Comparison of ENCODE assay signal across 30 cellular contexts in the genomic region with DNA sequence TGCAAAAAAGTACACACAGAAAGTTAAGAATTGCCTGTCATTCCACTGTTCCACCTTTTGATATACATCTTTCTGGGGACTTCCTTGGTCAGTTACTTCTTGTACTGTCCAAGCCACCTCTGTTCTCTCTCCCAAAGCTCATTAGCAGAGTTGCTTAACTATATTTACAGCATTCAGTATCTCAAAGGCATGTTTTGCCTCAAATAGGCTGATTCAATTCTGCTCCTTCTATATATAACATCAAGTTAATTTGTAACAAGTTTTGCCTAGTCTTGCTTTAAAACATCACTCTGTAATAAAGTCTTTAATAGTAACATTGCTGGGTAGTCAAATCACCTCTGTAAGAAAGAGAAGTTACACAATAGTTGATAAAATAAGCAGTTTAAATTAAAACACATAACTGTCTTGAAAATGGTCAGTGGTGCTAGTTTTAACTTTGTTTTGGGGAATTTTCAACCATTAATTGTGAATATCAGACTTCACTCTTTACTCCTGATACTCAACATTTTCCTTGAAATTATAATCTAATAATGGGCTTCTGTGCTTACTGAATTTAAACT. TPM values are rescaled to one million over a fixed set of nuclear protein-coding genes. Genes with fewer than 3 reads are reported as not detected.
DNase-seq lines count a peak whose midpoint lies in the region; ATAC-seq and TF ChIP-seq lines count a peak whose summit lies in the region.
"Had no signal": no experiment of that assay in that cellular context is flagged by ENCODE, and none has a peak within 500 bp of the region (broad histone marks: within the 10 kb centered on the region; RNA-seq: fewer than 3 reads in every experiment).

No MANE protein-coding gene starts in this region.

- H3K4me3 ChIP-seq in left ventricle myocardium inferior (no peak overlapping the region), trophoblast cell (ENCODE audit: low read depth, low read length) (no peak overlapping the region)
- H3K4me3 ChIP-seq: ascending aorta, BLaER1, cardiac muscle cell, coronary artery, gastrocnemius medialis, prostate gland, suprapubic skin had no signal

- H3K27ac ChIP-seq in left ventricle myocardium inferior (replicated peaks): no peak overlapping the region
- no peak overlapping the region for H3K27ac ChIP-seq in trophoblast cell (ENCODE audit: low read depth, low read length)
- H3K27ac ChIP-seq: ascending aorta, BLaER1, cardiac muscle cell, coronary artery, gastrocnemius medialis, KMS-11, prostate gland, RWPE1, suprapubic skin had no signal

- no peaks in the 10 kb centered on the region for H3K79me2 ChIP-seq in trophoblast cell (ENCODE audit: control insufficient read depth, insufficient read depth, low read length, poor library complexity)

- no peak overlapping the region for H2BK120ac ChIP-seq in trophoblast cell (ENCODE audit: insufficient read depth, low read length, poor library complexity)

- H3K18ac ChIP-seq in trophoblast cell (ENCODE audit: low read length): no peak overlapping the region

- no peak overlapping the region for H4K91ac ChIP-seq in trophoblast cell (ENCODE audit: low read depth, low read length)

- no peak overlapping the region for H4K8ac ChIP-seq in trophoblast cell (ENCODE audit: low read depth, low read length)

- H3K23ac ChIP-seq in trophoblast cell (ENCODE audit: low read length): no peak overlapping the region

- H3K27me3 ChIP-seq in left ventricle myocardium inferior (ENCODE audit: low read depth) (no peaks in the 10 kb centered on the region), trophoblast cell (ENCODE audit: insufficient read depth, low read length) (no peaks in the 10 kb centered on the region)
- H3K27me3 ChIP-seq: ascending aorta, BLaER1, cardiac muscle cell, gastrocnemius medialis, suprapubic skin had no signal

- H4K12ac ChIP-seq in trophoblast cell (ENCODE audit: low read depth, low read length): no peak overlapping the region

- H3K9me3 ChIP-seq in left ventricle myocardium inferior (replicated peaks) (no peaks in the 10 kb centered on the region), trophoblast cell (ENCODE audit: insufficient read depth, low read depth, low read length) (no peaks in the 10 kb centered on the region)
- H3K9me3 ChIP-seq: ascending aorta, gastrocnemius medialis, prostate gland, suprapubic skin had no signal

- no peak overlapping the region for H3K9ac ChIP-seq in trophoblast cell (ENCODE audit: low read length)
- H3K9ac ChIP-seq: BLaER1, KMS-11 had no signal

- no peak overlapping the region for H3K4ac ChIP-seq in trophoblast cell (ENCODE audit: low read depth, low read length)

- no peak for TF ChIP-seq CTCF in left ventricle myocardium inferior (IDR thresholded peaks at IDR 0.05; ENCODE audit: borderline replicate concordance)

- no peak overlapping the region for H2AFZ ChIP-seq in trophoblast cell (ENCODE audit: insufficient read depth, low read length, poor library complexity)

- no peak overlapping the region for H2AK5ac ChIP-seq in trophoblast cell (ENCODE audit: low read length)

- no peak overlapping the region for H2BK12ac ChIP-seq in trophoblast cell (ENCODE audit: low read length)

- no peaks in the 10 kb centered on the region for H3K36me3 ChIP-seq in left ventricle myocardium inferior
- H3K36me3 ChIP-seq in trophoblast cell (ENCODE audit: control insufficient read depth in 1 of 2, insufficient read depth in 2 of 2, low read length in 2 of 2): no peaks in the 10 kb centered on the region
- H3K36me3 ChIP-seq: ascending aorta, BLaER1, cardiac muscle cell, gastrocnemius medialis, prostate gland, suprapubic skin had no signal

- ATAC-seq in GM18909 (IDR thresholded peaks at IDR 0.05; ENCODE audit: poor library complexity, unreplicated experiment) (peak; percentile 45), GM21737 (IDR thresholded peaks at IDR 0.05; ENCODE audit: unreplicated experiment) (peak; percentile 46), HG03354 (IDR thresholded peaks at IDR 0.05; ENCODE audit: poor library complexity, severe bottlenecking, unreplicated experiment) (peak; percentile 52), GM18520 (IDR thresholded peaks at IDR 0.05; ENCODE audit: unreplicated experiment) (no peak)
- ATAC-seq: gastrocnemius medialis; HCT116; left lobe of liver; stimulated activated memory B cell treated with anti-CD40 and anti-IgM and Interleukin-4, amounts not matched to agents 10 μg/mL and 1 μg/mL and 100 μg/mL, for 72 hours; T-cell had no signal

- H2BK5ac ChIP-seq in trophoblast cell (ENCODE audit: low read depth, low read length, poor library complexity): no peak overlapping the region

- no peaks in the 10 kb centered on the region for H3K4me1 ChIP-seq in left ventricle myocardium inferior
- H3K4me1 ChIP-seq in trophoblast cell (ENCODE audit: control insufficient read depth in 1 of 2, insufficient read depth in 2 of 2, low read length in 2 of 2): no peaks in the 10 kb centered on the region
- H3K4me1 ChIP-seq: ascending aorta, gastrocnemius medialis, prostate gland, suprapubic skin had no signal

- DNase-seq in kidney glomerular epithelial cell (lab: John Stamatoyannopoulos, UW): peak; percentile 5
- no peak for DNase-seq in left ventricle myocardium inferior
- no peak for DNase-seq in GM19238 (ENCODE audit: insufficient read length, low spot score)
- DNase-seq in trophoblast cell: no peak
- DNase-seq: activated CD4-positive, alpha-beta memory T cell treated with anti-CD3 and anti-CD28 coated beads for 36 hours; activated CD8-positive, alpha-beta memory T cell treated with anti-CD3 and anti-CD28 coated beads, Interleukin-2, amount 50 U/mL, for 48 hours; DMS53; gastrocnemius medialis; hippocampal formation; mesendoderm; NCI-H1436; NCI-H2107; stimulated activated CD4-positive, alpha-beta T cell treated with anti-CD3 and anti-CD28 coated beads, Interleukin-4, amount 100 ng/mL, for 4 hours; T-cell had no signal

- no peak overlapping the region for H3K4me2 ChIP-seq in trophoblast cell (ENCODE audit: low read length)
- H3K4me2 ChIP-seq: BLaER1, KMS-11 had no signal

- H3K14ac ChIP-seq in trophoblast cell (ENCODE audit: low read length): no peak overlapping the region

- intact Hi-C loops in left ventricle myocardium inferior (cut with micrococcal nuclease): no loop called here

- no peaks in the 10 kb centered on the region for H3K79me1 ChIP-seq in trophoblast cell (ENCODE audit: low read length)

RNA-seq across cellular contexts. Expression of gene EDARADD, which starts 35.7 kb away (rescaled TPM):
- total RNA-seq in left ventricle myocardium inferior: 1.4 TPM
- 8.9 and 9.2 TPM in 2 replicates for polyA plus RNA-seq in trophoblast cell (2013)
- total RNA-seq: ascending aorta, gastrocnemius medialis had no signal
- polyA plus RNA-seq: AG04450 had no signal
